ENCODE assay signal across 13 cellular contexts in the genomic region with DNA sequence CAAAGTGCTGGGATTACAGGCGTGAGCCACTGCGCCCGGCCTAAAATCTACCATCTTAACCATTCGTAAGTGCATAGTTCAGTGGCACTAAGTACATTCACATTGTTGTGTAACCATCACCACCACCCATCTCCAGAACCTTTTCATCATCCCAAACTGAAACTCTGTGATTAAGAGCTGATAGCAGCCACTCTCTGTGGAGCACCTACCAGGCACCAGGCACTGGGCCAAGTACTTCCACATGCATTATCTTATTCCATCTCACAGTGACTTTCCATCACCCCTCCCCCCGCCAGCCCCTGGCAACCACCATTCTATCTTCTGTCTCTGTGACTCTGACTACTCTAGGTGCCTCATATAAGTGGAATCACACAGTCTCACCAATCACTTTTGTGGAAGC.
"Had no signal": no experiment of that assay in that cellular context is flagged by ENCODE, and none has a peak within 500 bp of the region (broad histone marks: within the 10 kb centered on the region; RNA-seq: fewer than 3 reads in every experiment).

No MANE protein-coding gene starts in this region.

- ATAC-seq: stimulated activated naive CD8-positive, alpha-beta T cell treated with anti-CD3 and anti-CD28 coated beads, Interleukin-15, Interleukin-2, amounts not matched to agents 100 U/mL and 50 U/mL, for 24 hours had no signal

- H3K4me3 ChIP-seq: hepatocyte, suprapubic skin had no signal

- H3K4me1 ChIP-seq: parathyroid adenoma had no signal

- H3K36me3 ChIP-seq: suprapubic skin had no signal

- DNase-seq: activated T-cell treated with anti-CD3 and anti-CD28 coated beads, Interleukin-2, amount 50 U/mL, for 1 hour; endodermal cell; erythroblast; kidney glomerular epithelial cell; mesendoderm; nephron progenitor cell; retina; stimulated activated CD4-positive, alpha-beta T cell treated with anti-CD3 and anti-CD28 coated beads, Interleukin-4, amount 100 ng/mL, for 1 hour; stimulated activated CD8-positive, alpha-beta memory T cell treated with anti-CD3 and anti-CD28 coated beads, Interleukin-4, amount 100 ng/mL, for 48 hours; stimulated activated naive CD8-positive, alpha-beta T cell treated with anti-CD3 and anti-CD28 coated beads, Interleukin-15, Interleukin-2, amounts not matched to agents 100 U/mL and 50 U/mL, for 24 hours had no signal

- H3K27ac ChIP-seq: hepatocyte, parathyroid adenoma, suprapubic skin had no signal

- H3K9me3 ChIP-seq: suprapubic skin had no signal
